In the genomic region with DNA sequence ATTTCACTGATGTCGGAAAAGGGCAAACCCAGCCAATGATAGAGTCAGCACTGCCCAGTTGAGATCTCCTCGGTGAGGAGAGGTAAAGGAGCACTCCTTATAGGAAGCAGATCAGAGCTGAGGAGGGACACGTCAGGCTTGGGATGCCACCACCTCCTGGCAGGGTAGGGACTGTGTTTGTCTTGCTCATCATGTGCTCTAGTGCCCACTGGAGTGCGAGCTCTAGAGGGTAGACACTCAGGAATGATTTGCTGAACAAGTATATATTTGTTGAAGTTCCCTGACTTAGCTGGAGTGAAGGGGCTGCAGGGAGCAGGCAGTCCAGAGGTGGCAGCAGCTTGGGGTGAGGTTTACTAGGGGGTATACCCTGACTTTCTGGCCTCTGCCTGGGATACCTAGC, we compare ENCODE assay signal across 18 cellular contexts.
DNase-seq lines count a peak whose midpoint lies in the region; ATAC-seq, FAIRE-seq and TF ChIP-seq lines count a peak whose summit lies in the region.
"Had no signal": no experiment of that assay in that cellular context is flagged by ENCODE, and none has a peak within 500 bp of the region (broad histone marks: within the 10 kb centered on the region; RNA-seq: fewer than 3 reads in every experiment).

No MANE protein-coding gene starts in this region.

- peaks cover 22% of the 10 kb centered on the region for H3K4me1 Mint-ChIP-seq in GM23338
- H3K4me1 Mint-ChIP-seq in stimulated activated effector memory CD8-positive, alpha-beta T cell treated with anti-CD3 and anti-CD28 coated beads, Interleukin-12 subunit alpha, Interleukin-12 subunit beta, amount 100 ng/mL, for 72 hours = no peaks in the 10 kb centered on the region
- H3K4me1 Mint-ChIP-seq: B cell had no signal

- H2BK15ac ChIP-seq in H1 (ENCODE audit: low read length) = no peak overlapping the region

- H4K20me1 ChIP-seq in GM23338 (replicated peaks; ENCODE audit: insufficient read depth) (no peaks in the 10 kb centered on the region), H1 (replicated peaks in 1 of 2; ENCODE audit: control insufficient read depth in 1 of 2, insufficient read depth in 2 of 2, low read length in 2 of 2) (no peaks in the 10 kb centered on the region)

- no peak overlapping the region for H3K56ac ChIP-seq in H1 (replicated peaks; ENCODE audit: insufficient read length, low read depth, low read length)

- H3F3A ChIP-seq in GM23338 (replicated peaks; ENCODE audit: low read depth) = no peaks in the 10 kb centered on the region

- H2BK12ac ChIP-seq in H1 (ENCODE audit: low read depth, low read length) = 0 out of 2 replicates have a peak overlapping the region, but pooled peaks have one; percentile 35

- no peak overlapping the region for H2BK120ac ChIP-seq in H1 (replicated peaks; ENCODE audit: low read depth, low read length)

- no peak overlapping the region for H2BK5ac ChIP-seq in H1 (ENCODE audit: low read depth, low read length)

- CTCF ChIA-PET in Panc1 (lab: Charles Lee) (no interaction called here), H1 (lab: Charles Lee; ENCODE audit: partially characterized antibody) (interaction anchor here (0.7 to 2.3 kb wide), 8 partner anchors 9 to 299 kb away, joined by 3 to 8 read pairs (median 4); no protein-coding TSS in a partner anchor)

- no peak overlapping the region for H2BK20ac ChIP-seq in H1 (ENCODE audit: low read length)

- H3K4me2 ChIP-seq in GM23338 (no peak overlapping the region), H1 (ENCODE audit: insufficient read depth in 1 of 2, low read depth in 2 of 2, low read length in 2 of 2) (no peak overlapping the region)

- POLR2A ChIA-PET in Panc1 (lab: Charles Lee) = interaction anchor here (0.6 kb wide), 1 partner anchor 300 kb away, joined by 3 read pairs; no protein-coding TSS in a partner anchor
- POLR2A ChIA-PET in H1 (lab: Charles Lee; ENCODE audit: partially characterized antibody) = no interaction called here

- H3K4me3 Mint-ChIP-seq in GM23338 = no peak overlapping the region
- no peak overlapping the region for H3K4me3 Mint-ChIP-seq in stimulated activated effector memory CD8-positive, alpha-beta T cell treated with anti-CD3 and anti-CD28 coated beads, Interleukin-12 subunit alpha, Interleukin-12 subunit beta, amount 100 ng/mL, for 72 hours
- H3K4me3 Mint-ChIP-seq: B cell; CD4-positive, alpha-beta T cell had no signal

- H3K27me3 ChIP-seq in GM23338 (ENCODE audit: insufficient read depth) (no peaks in the 10 kb centered on the region), Panc1 (ENCODE audit: control insufficient read depth, insufficient read depth, low read length) (no peaks in the 10 kb centered on the region), H1 (replicated peaks in 1 of 4; ENCODE audit: control insufficient read depth in 3 of 4, extremely low read depth in 1 of 4, insufficient read depth in 3 of 4, low read length in 3 of 4) (no peaks in the 10 kb centered on the region; a peak in 1 of 7 replicates)

- H3K27ac ChIP-seq in GM23338 (ENCODE audit: low read depth) (no peak overlapping the region), Panc1 (ENCODE audit: low read length) (no peak overlapping the region), H1 (ENCODE audit: low read depth, low read length) (no peak overlapping the region)

- no peaks in the 10 kb centered on the region for H3K9me3 ChIP-seq in Panc1 (ENCODE audit: control insufficient read depth, insufficient read depth, low read depth, low read length)
- no peaks in the 10 kb centered on the region for H3K9me3 ChIP-seq in H1 (ENCODE audit: insufficient read depth in 2 of 2, low read depth in 1 of 2, low read length in 1 of 2)

- no TSS peak for BruUV-seq in Panc1 (replicated peaks; lab: Mats Ljungman, UMichigan)

- 81% methylated on average over 4 of the region's 4 CpGs; no CpG with 5 or more reads in 1 of the 2 experiments for WGBS in H1 (ENCODE audit: extremely low coverage in 1 of 2, insufficient coverage in 1 of 2, insufficient read length in 1 of 2, insufficient replicate concordance in 2 of 2, low coverage in 1 of 2, low lambda C conversion rate in 2 of 2, missing lambda C conversion rate in 1 of 2), 2 experiments

- no peak overlapping the region for H3K27ac Mint-ChIP-seq in GM23338
- H3K27ac Mint-ChIP-seq in stimulated activated effector memory CD8-positive, alpha-beta T cell treated with anti-CD3 and anti-CD28 coated beads, Interleukin-12 subunit alpha, Interleukin-12 subunit beta, amount 100 ng/mL, for 72 hours = no peak overlapping the region
- H3K27ac Mint-ChIP-seq: B cell; CD4-positive, alpha-beta T cell had no signal

- H4K8ac ChIP-seq in H1 (ENCODE audit: extremely low read depth, insufficient read depth, low read length) = no peak overlapping the region

- no peak overlapping the region for H4K5ac ChIP-seq in H1 (ENCODE audit: insufficient read length, low read depth, low read length)

- H3K4ac ChIP-seq in H1 (replicated peaks; ENCODE audit: insufficient read length, low read depth, low read length) = no peak overlapping the region

- no peak overlapping the region for H3K4me3 ChIP-seq in GM23338
- H3K4me3 ChIP-seq in Panc1 (ENCODE audit: low read depth in 2 of 2, low read length in 2 of 2) = no peak overlapping the region
- H3K4me3 ChIP-seq in H1 (ENCODE audit: extremely low read depth in 1 of 4, insufficient read depth in 2 of 4, low read depth in 3 of 4, low read length in 4 of 4) = no peak overlapping the region

- no peak for DNase-seq in GM23338 (ENCODE audit: low spot score)
- DNase-seq in Panc1 (ENCODE audit: low read depth, low spot score) = no peak
- no peak for DNase-seq in H1 (ENCODE audit: low read depth in 1 of 2, low spot score in 2 of 2)
- no peak for DNase-seq in stimulated activated effector memory CD8-positive, alpha-beta T cell treated with anti-CD3 and anti-CD28 coated beads, Interleukin-12 subunit alpha, Interleukin-12 subunit beta, amount 100 ng/mL, for 72 hours (ENCODE audit: low spot score in 2 of 2)
- no peak for DNase-seq in dedifferentiated amniotic fluid mesenchymal stem cell (ENCODE audit: extremely low spot score)
- no peak for DNase-seq in activated gamma-delta T cell (lab: John Stamatoyannopoulos, UW)
- DNase-seq in SW 1271 (lab: John Stamatoyannopoulos, UW) = no peak
- DNase-seq: C1 segment of cervical spinal cord; CD4-positive, alpha-beta T cell; DND-41; GDM1 had no signal

- no peaks in the 10 kb centered on the region for H3K79me1 ChIP-seq in H1 (ENCODE audit: low read depth, low read length)

- intact Hi-C loops in Panc1 (cut with micrococcal nuclease; ENCODE audit: unreplicated experiment) = no loop called here

- no peak overlapping the region for H3K23ac ChIP-seq in H1 (ENCODE audit: insufficient read length)

- H3K18ac ChIP-seq in H1 (ENCODE audit: extremely low read depth, low read length) = no peak overlapping the region

- peaks cover 2% of the 10 kb centered on the region; the same call in 1 of the 2 replicates for H3K23me2 ChIP-seq in H1 (ENCODE audit: low read depth, low read length)

- H3K79me2 ChIP-seq in GM23338 (replicated peaks; ENCODE audit: insufficient read depth) (no peaks in the 10 kb centered on the region), H1 (ENCODE audit: control insufficient read depth in 1 of 2, insufficient read depth in 2 of 2, low read length in 2 of 2) (no peaks in the 10 kb centered on the region)

- ATAC-seq in GM23338 = peak; percentile 69
- ATAC-seq in Panc1 = peak; percentile 42; the same call in 1 of the 2 replicates
- ATAC-seq in stimulated activated effector memory CD8-positive, alpha-beta T cell treated with anti-CD3 and anti-CD28 coated beads, Interleukin-12 subunit alpha, Interleukin-12 subunit beta, amount 100 ng/mL, for 72 hours = peak; percentile 38
- ATAC-seq: HCT116, HepG2 had no signal

- in situ Hi-C loops in Panc1 (cut with HindIII; ENCODE audit: low pct_unique_long_range_greater_than_20kb, low sequenced_read_pairs) = no loop called here

- H3K9me2 ChIP-seq in GM23338 (ENCODE audit: insufficient read depth) = peaks cover 8% of the 10 kb centered on the region

- TF ChIP-seq EP300 in H1 (IDR thresholded peaks at IDR 0.05; ENCODE audit: borderline replicate concordance in 1 of 2, low read depth in 2 of 2, low read length in 2 of 2) = no peak

- TF ChIP-seq CTCF in GM23338 (conservative IDR thresholded peaks at IDR 0.05; ENCODE audit: low read depth in 2 of 2) (no peak), Panc1 (IDR thresholded peaks at IDR 0.05) (no peak), H1 (IDR thresholded peaks at IDR 0.05; ENCODE audit: control extremely low read depth in 1 of 3, insufficient read depth in 1 of 3, low read depth in 1 of 3, low read length in 3 of 3) (peak in 1 of 3 experiments; percentile 25; a peak in 1 of 4 replicates)

- no peak overlapping the region for H3K14ac ChIP-seq in H1 (ENCODE audit: insufficient read length)

- FAIRE-seq in H1 (lab: Jason Lieb, UNC) = no peak
- FAIRE-seq: A204.1, GM12892, GM19239, HepG2, HTR-8/SVneo had no signal

- H4K91ac ChIP-seq in H1 (replicated peaks; ENCODE audit: insufficient read length, low read length) = no peak overlapping the region

- TF ChIP-seq RAD21 in H1 (IDR thresholded peaks at IDR 0.05 in 1 of 2, conservative IDR thresholded peaks at IDR 0.05 in 1 of 2; ENCODE audit: low read depth in 2 of 2, low read length in 2 of 2) = no peak

- peaks cover 18% of the 10 kb centered on the region for H3K4me1 ChIP-seq in GM23338 (ENCODE audit: insufficient read depth)
- no peaks in the 10 kb centered on the region; the same call in 1 of the 2 replicates for H3K4me1 ChIP-seq in Panc1 (ENCODE audit: control insufficient read depth, insufficient read depth, low read length)
- H3K4me1 ChIP-seq in H1 (replicated peaks in 1 of 4; ENCODE audit: control insufficient read depth in 3 of 4, insufficient read depth in 4 of 4, low read length in 3 of 4) = peaks cover 0 to 9% (median 7%) of the 10 kb centered on the region in 4 experiments; a peak in 4 of 7 replicates

- TF ChIP-seq POLR2A in H1 (IDR thresholded peaks at IDR 0.05; ENCODE audit: control extremely low read depth in 1 of 2, low read depth in 2 of 2, low read length in 2 of 2) = no peak

- peaks cover 4% of the 10 kb centered on the region for H3K27me3 Mint-ChIP-seq in GM23338 (ENCODE audit: insufficient read depth, low read depth, poor library complexity)

- H3K36me3 ChIP-seq in GM23338 (ENCODE audit: insufficient read depth) = no peaks in the 10 kb centered on the region
- H3K36me3 ChIP-seq in Panc1 (ENCODE audit: control insufficient read depth, insufficient read depth, low read length) = no peaks in the 10 kb centered on the region
- H3K36me3 ChIP-seq in H1 (ENCODE audit: control insufficient read depth in 2 of 4, insufficient read depth in 4 of 4, low read length in 3 of 4) = no peaks in the 10 kb centered on the region

- no peak overlapping the region for H3K9ac ChIP-seq in H1 (replicated peaks in 1 of 4; ENCODE audit: extremely low read depth in 1 of 4, low read depth in 3 of 4, low read length in 3 of 4)

- H2AK5ac ChIP-seq in H1 (ENCODE audit: low read depth, low read length) = no peak overlapping the region

- H2AFZ ChIP-seq in GM23338 (no peak overlapping the region), H1 (ENCODE audit: low read length) (peak overlapping the region; percentile 70; the same call in 1 of the 2 replicates)

- H3K36me3 Mint-ChIP-seq in GM23338 (ENCODE audit: low read depth) = no peaks in the 10 kb centered on the region
- no peaks in the 10 kb centered on the region for H3K36me3 Mint-ChIP-seq in stimulated activated effector memory CD8-positive, alpha-beta T cell treated with anti-CD3 and anti-CD28 coated beads, Interleukin-12 subunit alpha, Interleukin-12 subunit beta, amount 100 ng/mL, for 72 hours

- no peaks in the 10 kb centered on the region for H3K9me3 Mint-ChIP-seq in GM23338
- H3K9me3 Mint-ChIP-seq in stimulated activated effector memory CD8-positive, alpha-beta T cell treated with anti-CD3 and anti-CD28 coated beads, Interleukin-12 subunit alpha, Interleukin-12 subunit beta, amount 100 ng/mL, for 72 hours = no peaks in the 10 kb centered on the region
- H3K9me3 Mint-ChIP-seq: CD4-positive, alpha-beta T cell had no signal
